Comparison of ENCODE assay signal across 1 cellular context in genomic region chr2:32833709-32834108, GRCh38.
TF ChIP-seq lines count a peak whose summit lies in the region.

No MANE protein-coding gene starts in this region.

TF ChIP-seq in K562, 482 proteins besides CTCF, POLR2A, EP300 and RAD21 (continued from another document):
- TF ChIP-seq GMEB1 (CRISPR knock-in tag; IDR thresholded peaks at IDR 0.05) (no peak), MYC (IDR thresholded peaks at IDR 0.05; ENCODE audit: low read depth, low read length) (peak; percentile 75), MYC (CRISPR knock-in tag; IDR thresholded peaks at IDR 0.05; ENCODE audit: borderline replicate concordance, low read depth) (no peak), L3MBTL2 (IDR thresholded peaks at IDR 0.05) (peak; percentile 46; the same call in 1 of the 2 replicates), CTBP1 (IDR thresholded peaks at IDR 0.05; ENCODE audit: borderline replicate concordance) (peak; percentile 51; the same call in 1 of the 2 replicates), TEAD4 (IDR thresholded peaks at IDR 0.05; ENCODE audit: low read length) (peak; percentile 49; the same call in 1 of the 2 replicates), TEAD4 (CRISPR knock-in tag; IDR thresholded peaks at IDR 0.05; ENCODE audit: borderline replicate concordance) (no peak), EHMT2 (IDR thresholded peaks at IDR 0.05) (peak; percentile 63; the same call in 1 of the 2 replicates), MGA (IDR thresholded peaks at IDR 0.05) (peak; percentile 20; the same call in 1 of the 2 replicates), TCF3 (CRISPR knock-in tag; IDR thresholded peaks at IDR 0.05) (peak; percentile 77), ZNF124 (CRISPR knock-in tag; IDR thresholded peaks at IDR 0.05) (no peak), TAL1 (IDR thresholded peaks at IDR 0.05) (peak; percentile 50), ESRRB (CRISPR knock-in tag; IDR thresholded peaks at IDR 0.05; ENCODE audit: borderline replicate concordance) (no peak), EP400 (IDR thresholded peaks at IDR 0.05) (peak; percentile 25; the same call in 1 of the 2 replicates), ARID1B (IDR thresholded peaks at IDR 0.05) (peak; percentile 62), CBFA2T2 (conservative IDR thresholded peaks at IDR 0.05) (peak; percentile 30; the same call in 1 of the 2 replicates), TRIM24 (IDR thresholded peaks at IDR 0.05) (0 out of 4 replicates have a peak, but pooled peaks of 1 of the 2 experiments have one; percentile 27)
